23 cellular contexts compared by ENCODE assay signal in the genomic region with DNA sequence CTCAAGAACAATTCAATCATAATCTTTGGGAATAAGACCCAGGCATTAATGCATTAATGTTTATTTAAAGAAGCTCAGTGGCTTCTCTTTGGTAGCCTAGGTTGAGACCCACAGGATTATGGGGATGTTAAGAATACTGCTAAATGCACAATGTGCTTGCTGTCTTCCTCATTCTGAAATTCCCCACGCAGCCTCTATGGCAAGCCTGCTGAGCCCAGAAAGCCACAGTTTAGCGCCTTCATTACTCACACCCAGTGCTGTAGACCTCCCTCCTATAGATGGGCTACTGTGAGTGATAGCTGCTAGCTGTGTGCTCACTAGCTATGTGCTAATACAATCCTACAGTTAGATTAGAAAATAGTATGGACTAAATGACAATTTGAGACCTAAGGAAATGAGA.
"Had no signal": no experiment of that assay in that cellular context is flagged by ENCODE, and none has a peak within 500 bp of the region (broad histone marks: within the 10 kb centered on the region; RNA-seq: fewer than 3 reads in every experiment).

No MANE protein-coding gene starts in this region.

- H3K27ac Mint-ChIP-seq: activated B cell treated with CpG ODN at 0.5 μM for 24 hours; activated naive CD8-positive, alpha-beta T cell; brain; natural killer cell treated with Interleukin-12 subunit alpha and Interleukin-12 subunit beta and Interleukin-15 and Interleukin-18, amount 100 ng/mL, for 72 hours had no signal

- H3K4me3 Mint-ChIP-seq: activated B cell treated with CpG ODN at 0.5 μM for 24 hours; activated naive CD8-positive, alpha-beta T cell; brain; natural killer cell treated with Interleukin-12 subunit alpha and Interleukin-12 subunit beta and Interleukin-15 and Interleukin-18, amount 100 ng/mL, for 72 hours had no signal

- H3K9me3 ChIP-seq: ascending aorta, colonic mucosa, esophagus squamous epithelium, left ventricle myocardium inferior, mucosa of descending colon, right atrium auricular region, spleen, suprapubic skin, tibial nerve had no signal

- H3K4me1 Mint-ChIP-seq: activated B cell treated with CpG ODN at 0.5 μM for 24 hours had no signal

- H3K36me3 Mint-ChIP-seq: activated naive CD8-positive, alpha-beta T cell; brain; natural killer cell treated with Interleukin-12 subunit alpha and Interleukin-12 subunit beta and Interleukin-15 and Interleukin-18, amount 100 ng/mL, for 72 hours had no signal

- H3K27me3 Mint-ChIP-seq: brain had no signal

- H3K9me3 Mint-ChIP-seq: activated B cell treated with CpG ODN at 0.5 μM for 24 hours; brain; natural killer cell treated with Interleukin-12 subunit alpha and Interleukin-12 subunit beta and Interleukin-15 and Interleukin-18, amount 100 ng/mL, for 72 hours had no signal

- ATAC-seq: mucosa of descending colon; natural killer cell treated with Interleukin-12 subunit alpha and Interleukin-12 subunit beta and Interleukin-15 and Interleukin-18, amount 100 ng/mL, for 72 hours had no signal

- DNase-seq: activated B cell treated with CpG ODN at 0.5 μM for 24 hours; activated effector memory CD4-positive, alpha-beta T cell treated with Interleukin-2 at 50 U/mL for 16 hours; activated naive CD4-positive, alpha-beta T cell treated with Interleukin-2 at 50 U/mL for 16 hours; activated T-cell treated with anti-CD3 and anti-CD28 coated beads for 4 hours; cerebellar nuclear complex; colonic mucosa; effector CD8-positive, alpha-beta T cell; esophagus squamous epithelium; foreskin melanocyte; glutamatergic neuron; islet precursor cell; left ventricle myocardium inferior; mucosa of descending colon; spleen; stimulated activated naive CD4-positive, alpha-beta T cell; T1000 had no signal
